1 cellular context compared by ENCODE assay signal in the genomic region with DNA sequence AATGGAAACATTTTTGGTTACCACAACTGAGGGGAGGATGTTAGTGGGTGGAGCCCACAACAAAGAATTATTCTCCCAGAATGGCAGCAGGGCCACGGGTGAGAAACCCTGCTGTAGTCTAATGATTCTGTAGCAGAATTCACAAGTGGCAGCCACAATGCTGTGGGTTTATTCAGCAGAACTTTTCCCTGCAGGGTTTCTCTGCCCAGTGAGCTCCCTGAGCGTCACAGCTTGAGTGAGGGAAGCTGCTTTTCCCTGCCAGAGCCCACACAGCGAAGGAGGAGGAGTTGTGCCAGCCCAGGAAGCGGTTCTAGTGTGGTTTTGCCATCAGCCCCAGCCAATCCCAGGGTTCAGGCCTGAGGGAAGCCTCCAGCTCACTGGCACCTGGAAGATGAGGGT.
TF ChIP-seq lines count a peak whose summit lies in the region.

No MANE protein-coding gene starts in this region.

TF ChIP-seq in GM12878, 131 proteins besides CTCF, POLR2A, EP300 and RAD21 (continued from another document and continues in another):
- TF ChIP-seq CEBPZ (IDR thresholded peaks at IDR 0.05; ENCODE audit: low read depth, low read length) = no peak
- TF ChIP-seq SMC3 (IDR thresholded peaks at IDR 0.05; ENCODE audit: borderline replicate concordance, low read length) = no peak
- TF ChIP-seq, protein P1, sequence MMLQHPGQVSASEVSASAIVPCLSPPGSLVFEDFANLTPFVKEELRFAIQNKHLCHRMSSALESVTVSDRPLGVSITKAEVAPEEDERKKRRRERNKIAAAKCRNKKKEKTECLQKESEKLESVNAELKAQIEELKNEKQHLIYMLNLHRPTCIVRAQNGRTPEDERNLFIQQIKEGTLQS (IDR thresholded peaks at IDR 0.05; ENCODE audit: borderline replicate concordance, extremely low read depth, low read depth, low read length) = no peak
- no peak for TF ChIP-seq CHD1 (IDR thresholded peaks at IDR 0.05; ENCODE audit: low read depth, low read length)
- TF ChIP-seq, protein P2, sequence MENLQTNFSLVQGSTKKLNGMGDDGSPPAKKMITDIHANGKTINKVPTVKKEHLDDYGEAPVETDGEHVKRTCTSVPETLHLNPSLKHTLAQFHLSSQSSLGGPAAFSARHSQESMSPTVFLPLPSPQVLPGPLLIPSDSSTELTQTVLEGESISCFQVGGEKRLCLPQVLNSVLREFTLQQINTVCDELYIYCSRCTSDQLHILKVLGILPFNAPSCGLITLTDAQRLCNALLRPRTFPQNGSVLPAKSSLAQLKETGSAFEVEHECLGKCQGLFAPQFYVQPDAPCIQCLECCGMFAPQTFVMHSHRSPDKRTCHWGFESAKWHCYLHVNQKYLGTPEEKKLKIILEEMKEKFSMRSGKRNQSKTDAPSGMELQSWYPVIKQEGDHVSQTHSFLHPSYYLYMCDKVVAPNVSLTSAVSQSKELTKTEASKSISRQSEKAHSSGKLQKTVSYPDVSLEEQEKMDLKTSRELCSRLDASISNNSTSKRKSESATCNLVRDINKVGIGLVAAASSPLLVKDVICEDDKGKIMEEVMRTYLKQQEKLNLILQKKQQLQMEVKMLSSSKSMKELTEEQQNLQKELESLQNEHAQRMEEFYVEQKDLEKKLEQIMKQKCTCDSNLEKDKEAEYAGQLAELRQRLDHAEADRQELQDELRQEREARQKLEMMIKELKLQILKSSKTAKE (IDR thresholded peaks at IDR 0.05; ENCODE audit: low read depth, poor library complexity, severe bottlenecking) = peak; percentile 54
- no peak for TF ChIP-seq NBN (IDR thresholded peaks at IDR 0.05)
- no peak for TF ChIP-seq JUNB (IDR thresholded peaks at IDR 0.05)
- peak; percentile 65 for TF ChIP-seq EED (IDR thresholded peaks at IDR 0.05; ENCODE audit: low read depth)
- 0 out of 2 replicates have a peak, but pooled peaks have one; percentile 40 for TF ChIP-seq CREB1 (IDR thresholded peaks at IDR 0.05; ENCODE audit: low read depth)
- TF ChIP-seq BRCA1 (IDR thresholded peaks at IDR 0.05; ENCODE audit: low read depth, low read length) = no peak
- TF ChIP-seq, protein P3, sequence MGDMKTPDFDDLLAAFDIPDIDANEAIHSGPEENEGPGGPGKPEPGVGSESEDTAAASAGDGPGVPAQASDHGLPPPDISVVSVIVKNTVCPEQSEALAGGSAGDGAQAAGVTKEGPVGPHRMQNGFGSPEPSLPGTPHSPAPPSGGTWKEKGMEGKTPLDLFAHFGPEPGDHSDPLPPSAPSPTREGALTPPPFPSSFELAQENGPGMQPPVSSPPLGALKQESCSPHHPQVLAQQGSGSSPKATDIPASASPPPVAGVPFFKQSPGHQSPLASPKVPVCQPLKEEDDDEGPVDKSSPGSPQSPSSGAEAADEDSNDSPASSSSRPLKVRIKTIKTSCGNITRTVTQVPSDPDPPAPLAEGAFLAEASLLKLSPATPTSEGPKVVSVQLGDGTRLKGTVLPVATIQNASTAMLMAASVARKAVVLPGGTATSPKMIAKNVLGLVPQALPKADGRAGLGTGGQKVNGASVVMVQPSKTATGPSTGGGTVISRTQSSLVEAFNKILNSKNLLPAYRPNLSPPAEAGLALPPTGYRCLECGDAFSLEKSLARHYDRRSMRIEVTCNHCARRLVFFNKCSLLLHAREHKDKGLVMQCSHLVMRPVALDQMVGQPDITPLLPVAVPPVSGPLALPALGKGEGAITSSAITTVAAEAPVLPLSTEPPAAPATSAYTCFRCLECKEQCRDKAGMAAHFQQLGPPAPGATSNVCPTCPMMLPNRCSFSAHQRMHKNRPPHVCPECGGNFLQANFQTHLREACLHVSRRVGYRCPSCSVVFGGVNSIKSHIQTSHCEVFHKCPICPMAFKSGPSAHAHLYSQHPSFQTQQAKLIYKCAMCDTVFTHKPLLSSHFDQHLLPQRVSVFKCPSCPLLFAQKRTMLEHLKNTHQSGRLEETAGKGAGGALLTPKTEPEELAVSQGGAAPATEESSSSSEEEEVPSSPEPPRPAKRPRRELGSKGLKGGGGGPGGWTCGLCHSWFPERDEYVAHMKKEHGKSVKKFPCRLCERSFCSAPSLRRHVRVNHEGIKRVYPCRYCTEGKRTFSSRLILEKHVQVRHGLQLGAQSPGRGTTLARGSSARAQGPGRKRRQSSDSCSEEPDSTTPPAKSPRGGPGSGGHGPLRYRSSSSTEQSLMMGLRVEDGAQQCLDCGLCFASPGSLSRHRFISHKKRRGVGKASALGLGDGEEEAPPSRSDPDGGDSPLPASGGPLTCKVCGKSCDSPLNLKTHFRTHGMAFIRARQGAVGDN (IDR thresholded peaks at IDR 0.05) = no peak
- TF ChIP-seq SIX5 (IDR thresholded peaks at IDR 0.05; ENCODE audit: low read depth, low read length, severe bottlenecking) = no peak
- TF ChIP-seq, protein P4, sequence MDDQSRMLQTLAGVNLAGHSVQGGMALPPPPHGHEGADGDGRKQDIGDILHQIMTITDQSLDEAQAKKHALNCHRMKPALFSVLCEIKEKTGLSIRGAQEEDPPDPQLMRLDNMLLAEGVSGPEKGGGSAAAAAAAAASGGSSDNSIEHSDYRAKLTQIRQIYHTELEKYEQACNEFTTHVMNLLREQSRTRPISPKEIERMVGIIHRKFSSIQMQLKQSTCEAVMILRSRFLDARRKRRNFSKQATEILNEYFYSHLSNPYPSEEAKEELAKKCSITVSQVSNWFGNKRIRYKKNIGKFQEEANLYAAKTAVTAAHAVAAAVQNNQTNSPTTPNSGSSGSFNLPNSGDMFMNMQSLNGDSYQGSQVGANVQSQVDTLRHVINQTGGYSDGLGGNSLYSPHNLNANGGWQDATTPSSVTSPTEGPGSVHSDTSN (IDR thresholded peaks at IDR 0.05; ENCODE audit: insufficient replicate concordance, low read depth, low read length) = no peak
- peak; percentile 98 for TF ChIP-seq RUNX3 (IDR thresholded peaks at IDR 0.05; ENCODE audit: low read length)
- TF ChIP-seq, protein P5, sequence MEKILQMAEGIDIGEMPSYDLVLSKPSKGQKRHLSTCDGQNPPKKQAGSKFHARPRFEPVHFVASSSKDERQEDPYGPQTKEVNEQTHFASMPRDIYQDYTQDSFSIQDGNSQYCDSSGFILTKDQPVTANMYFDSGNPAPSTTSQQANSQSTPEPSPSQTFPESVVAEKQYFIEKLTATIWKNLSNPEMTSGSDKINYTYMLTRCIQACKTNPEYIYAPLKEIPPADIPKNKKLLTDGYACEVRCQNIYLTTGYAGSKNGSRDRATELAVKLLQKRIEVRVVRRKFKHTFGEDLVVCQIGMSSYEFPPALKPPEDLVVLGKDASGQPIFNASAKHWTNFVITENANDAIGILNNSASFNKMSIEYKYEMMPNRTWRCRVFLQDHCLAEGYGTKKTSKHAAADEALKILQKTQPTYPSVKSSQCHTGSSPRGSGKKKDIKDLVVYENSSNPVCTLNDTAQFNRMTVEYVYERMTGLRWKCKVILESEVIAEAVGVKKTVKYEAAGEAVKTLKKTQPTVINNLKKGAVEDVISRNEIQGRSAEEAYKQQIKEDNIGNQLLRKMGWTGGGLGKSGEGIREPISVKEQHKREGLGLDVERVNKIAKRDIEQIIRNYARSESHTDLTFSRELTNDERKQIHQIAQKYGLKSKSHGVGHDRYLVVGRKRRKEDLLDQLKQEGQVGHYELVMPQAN (conservative IDR thresholded peaks at IDR 0.05) = no peak
- TF ChIP-seq SUZ12 (IDR thresholded peaks at IDR 0.05; ENCODE audit: unreplicated experiment) = no peak
- no peak for TF ChIP-seq ZNF217 (IDR thresholded peaks at IDR 0.05)
- peak; percentile 88 for TF ChIP-seq NR2F1 (conservative IDR thresholded peaks at IDR 0.05)
- TF ChIP-seq ZSCAN29 (IDR thresholded peaks at IDR 0.05) = no peak
- peak; percentile 83 for TF ChIP-seq MTA2 (IDR thresholded peaks at IDR 0.05; ENCODE audit: low read depth)
- TF ChIP-seq ZNF622 (IDR thresholded peaks at IDR 0.05) = no peak
- TF ChIP-seq YY1 (IDR thresholded peaks at IDR 0.05; ENCODE audit: low read depth, low read length) = no peak
- no peak for TF ChIP-seq HCFC1 (IDR thresholded peaks at IDR 0.05; ENCODE audit: low read length)
- TF ChIP-seq PAX8 (IDR thresholded peaks at IDR 0.05) = no peak
- TF ChIP-seq SREBF2 (IDR thresholded peaks at IDR 0.05; ENCODE audit: low read length) = no peak
- no peak for TF ChIP-seq ZBTB40 (IDR thresholded peaks at IDR 0.05; ENCODE audit: borderline replicate concordance)
- TF ChIP-seq, protein P6, sequence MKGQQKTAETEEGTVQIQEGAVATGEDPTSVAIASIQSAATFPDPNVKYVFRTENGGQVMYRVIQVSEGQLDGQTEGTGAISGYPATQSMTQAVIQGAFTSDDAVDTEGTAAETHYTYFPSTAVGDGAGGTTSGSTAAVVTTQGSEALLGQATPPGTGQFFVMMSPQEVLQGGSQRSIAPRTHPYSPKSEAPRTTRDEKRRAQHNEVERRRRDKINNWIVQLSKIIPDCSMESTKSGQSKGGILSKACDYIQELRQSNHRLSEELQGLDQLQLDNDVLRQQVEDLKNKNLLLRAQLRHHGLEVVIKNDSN (IDR thresholded peaks at IDR 0.05; ENCODE audit: borderline replicate concordance, extremely low read length, insufficient read depth, low read depth, low read length) = no peak
- no peak for TF ChIP-seq NR2C2 (IDR thresholded peaks at IDR 0.05; ENCODE audit: borderline replicate concordance, control insufficient read depth, insufficient read length, low read depth)
- TF ChIP-seq, protein P7, sequence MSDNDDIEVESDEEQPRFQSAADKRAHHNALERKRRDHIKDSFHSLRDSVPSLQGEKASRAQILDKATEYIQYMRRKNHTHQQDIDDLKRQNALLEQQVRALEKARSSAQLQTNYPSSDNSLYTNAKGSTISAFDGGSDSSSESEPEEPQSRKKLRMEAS (IDR thresholded peaks at IDR 0.05; ENCODE audit: low read depth, low read length) = no peak
- 0 out of 2 replicates have a peak, but pooled peaks have one; percentile 15 for TF ChIP-seq PKNOX1 (IDR thresholded peaks at IDR 0.05)
- TF ChIP-seq DPF2 (IDR thresholded peaks at IDR 0.05) = 0 out of 2 replicates have a peak, but pooled peaks have one; percentile 65
- peak; percentile 71 for TF ChIP-seq MEF2A (IDR thresholded peaks at IDR 0.05; ENCODE audit: insufficient read depth, low read depth, low read length)
- TF ChIP-seq, protein P8, sequence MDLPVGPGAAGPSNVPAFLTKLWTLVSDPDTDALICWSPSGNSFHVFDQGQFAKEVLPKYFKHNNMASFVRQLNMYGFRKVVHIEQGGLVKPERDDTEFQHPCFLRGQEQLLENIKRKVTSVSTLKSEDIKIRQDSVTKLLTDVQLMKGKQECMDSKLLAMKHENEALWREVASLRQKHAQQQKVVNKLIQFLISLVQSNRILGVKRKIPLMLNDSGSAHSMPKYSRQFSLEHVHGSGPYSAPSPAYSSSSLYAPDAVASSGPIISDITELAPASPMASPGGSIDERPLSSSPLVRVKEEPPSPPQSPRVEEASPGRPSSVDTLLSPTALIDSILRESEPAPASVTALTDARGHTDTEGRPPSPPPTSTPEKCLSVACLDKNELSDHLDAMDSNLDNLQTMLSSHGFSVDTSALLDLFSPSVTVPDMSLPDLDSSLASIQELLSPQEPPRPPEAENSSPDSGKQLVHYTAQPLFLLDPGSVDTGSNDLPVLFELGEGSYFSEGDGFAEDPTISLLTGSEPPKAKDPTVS (IDR thresholded peaks at IDR 0.05; ENCODE audit: low read depth, low read length) = no peak
- TF ChIP-seq FOS (IDR thresholded peaks at IDR 0.05; ENCODE audit: borderline replicate concordance, extremely low read depth, insufficient read length) = no peak
